In genomic region chr6:70413829-70414494, GRCh38 we compare ENCODE assay signal across 8 cellular contexts. TPM values are rescaled to one million over a fixed set of nuclear protein-coding genes. Genes with fewer than 3 reads are reported as not detected.
DNase-seq lines count a peak whose midpoint lies in the region; ATAC-seq and TF ChIP-seq lines count a peak whose summit lies in the region.

No MANE protein-coding gene starts in this region.

- ATAC-seq in Right ventricle myocardium superior (ENCODE audit: poor library complexity): peak; percentile 64

- peaks cover 2% of the 10 kb centered on the region for H3K4me1 ChIP-seq in ovary (ENCODE audit: insufficient read depth)

- H3K4me3 ChIP-seq in HFF-Myc (replicated peaks; ENCODE audit: low read depth, low read length) (peak overlapping the region; percentile 91), ovary (peak overlapping the region; percentile 96)

- no peaks in the 10 kb centered on the region for H3K27me3 ChIP-seq in ovary

- no peak for TF ChIP-seq POLR2A in ovary (IDR thresholded peaks at IDR 0.05)

- H3K27ac Mint-ChIP-seq in activated naive CD4-positive, alpha-beta T cell treated with anti-CD3 and anti-CD28 coated beads, Interleukin-2, amount 50 U/mL, for 24 hours: peak overlapping the region; percentile 90

- no peaks in the 10 kb centered on the region for H3K36me3 ChIP-seq in ovary

- DNase-seq in stimulated activated CD4-positive, alpha-beta T cell treated with anti-CD3 and anti-CD28 coated beads, Interleukin-15, amount 100 ng/mL, for 24 hours: peak; percentile 43
- no peak for DNase-seq in stimulated activated CD4-positive, alpha-beta T cell treated with anti-CD3 and anti-CD28 coated beads, Interleukin-4, amount 100 ng/mL, for 1 hour
- DNase-seq in HFF-Myc (ENCODE audit: extremely low read depth, low read depth) (no peak), MV-4-11 (lab: John Stamatoyannopoulos, UW) (peak; percentile 32), Right ventricle myocardium superior (no peak), ovary (peak in 1 of 5 donors; percentile 23), NCI-H2196 (lab: John Stamatoyannopoulos, UW; ENCODE audit: unreplicated experiment) (no peak)

- H3K36me3 Mint-ChIP-seq in activated naive CD4-positive, alpha-beta T cell treated with anti-CD3 and anti-CD28 coated beads, Interleukin-2, amount 50 U/mL, for 24 hours: peaks cover 2% of the 10 kb centered on the region

- TF ChIP-seq CTCF in HFF-Myc (IDR thresholded peaks at IDR 0.05; ENCODE audit: low read depth, low read length, missing control alignments): no peak
- no peak for TF ChIP-seq CTCF in ovary (IDR thresholded peaks at IDR 0.05)

- intact Hi-C loops in Right ventricle myocardium superior (cut with DNase I) (no loop called here), ovary (cut with DNase I) (loop anchor here in 1 of 4 donors (10.0 kb wide), 1 partner anchor 251 kb away; the partner anchor contains the start of gene SMAP1)

- H3K9me3 ChIP-seq in ovary: no peaks in the 10 kb centered on the region

- no peak for TF ChIP-seq EP300 in ovary (IDR thresholded peaks at IDR 0.05)

- no peaks in the 10 kb centered on the region for H3K9me3 Mint-ChIP-seq in activated naive CD4-positive, alpha-beta T cell treated with anti-CD3 and anti-CD28 coated beads, Interleukin-2, amount 50 U/mL, for 24 hours

- H3K27ac ChIP-seq in ovary: peak overlapping the region; percentile 78 to 86

- 0 to 1% (median 0%) methylated on average over 44 of the region's 44 CpGs for WGBS in ovary, 3 donors

- H3K4me1 Mint-ChIP-seq in activated naive CD4-positive, alpha-beta T cell treated with anti-CD3 and anti-CD28 coated beads, Interleukin-2, amount 50 U/mL, for 24 hours: peaks cover 28% of the 10 kb centered on the region

- H3K4me3 Mint-ChIP-seq in activated naive CD4-positive, alpha-beta T cell treated with anti-CD3 and anti-CD28 coated beads, Interleukin-2, amount 50 U/mL, for 24 hours: peak overlapping the region; percentile 93

- H3K27me3 Mint-ChIP-seq in activated naive CD4-positive, alpha-beta T cell treated with anti-CD3 and anti-CD28 coated beads, Interleukin-2, amount 50 U/mL, for 24 hours: no peaks in the 10 kb centered on the region

RNA-seq across cellular contexts. Expression of gene FAM135A, which starts 0.7 kb away (rescaled TPM):
- total RNA-seq in Right ventricle myocardium superior (14.3 TPM), ovary (10 to 100 TPM; 19.7 to 34.1 (median 25.7) TPM)
- polyA plus RNA-seq in ovary: 10 to 100 TPM in 1 of 2 donors, 1 to 10 TPM in 1; 8.6 to 10.7 TPM

Comparison
In these comparisons a context has a peak if more than half of its experiments do, and no peak if none do; other contexts are left out.
1. DNase-seq: peak in stimulated activated CD4-positive, alpha-beta T cell treated with anti-CD3 and anti-CD28 coated beads, Interleukin-15, amount 100 ng/mL, for 24 hours (single experiment) and MV-4-11 (single experiment); none in stimulated activated CD4-positive, alpha-beta T cell treated with anti-CD3 and anti-CD28 coated beads, Interleukin-4, amount 100 ng/mL, for 1 hour (single experiment), HFF-Myc (single experiment), Right ventricle myocardium superior (single experiment) and NCI-H2196 (single experiment).